Comparison of ENCODE assay signal across 11 cellular contexts in genomic region chr18:79624356-79624961, GRCh38. TPM values are rescaled to one million over a fixed set of nuclear protein-coding genes. Genes with fewer than 3 reads are reported as not detected.
DNase-seq lines count a peak whose midpoint lies in the region; ATAC-seq and TF ChIP-seq lines count a peak whose summit lies in the region.
"Had no signal": no experiment of that assay in that cellular context is flagged by ENCODE, and none has a peak within 500 bp of the region (broad histone marks: within the 10 kb centered on the region; RNA-seq: fewer than 3 reads in every experiment).

No MANE protein-coding gene starts in this region.

- TF ChIP-seq CTCF in foreskin keratinocyte (conservative IDR thresholded peaks at IDR 0.05): no peak

- H3K4me1 Mint-ChIP-seq in IgD-negative memory B cell: peaks cover 31 to 42% (median 32%) of the 10 kb centered on the region in 3 donors
- peaks cover 35% of the 10 kb centered on the region for H3K4me1 Mint-ChIP-seq in memory B cell
- H3K4me1 Mint-ChIP-seq in activated T-helper 2 cell treated with anti-CD3 and anti-CD28 coated beads, Interferon-gamma antibody, Interleukin-2, Interleukin-4, amounts not matched to agents 10 μg/mL and 5 μg/mL and 100 μg/mL, durations not matched to agents 14 hours and 24 hours and 36 hours (ENCODE audit: low read depth): peaks cover 4% of the 10 kb centered on the region

- H3K27ac Mint-ChIP-seq in IgD-negative memory B cell (peak overlapping the region; percentile 53 to 78 (median 76)), memory B cell (peak overlapping the region; percentile 83)
- no peak overlapping the region for H3K27ac Mint-ChIP-seq in activated T-helper 2 cell treated with anti-CD3 and anti-CD28 coated beads, Interferon-gamma antibody, Interleukin-2, Interleukin-4, amounts not matched to agents 10 μg/mL and 5 μg/mL and 100 μg/mL, durations not matched to agents 14 hours and 24 hours and 36 hours
- H3K27ac Mint-ChIP-seq: T-helper 1 cell treated with Interleukin-12 subunit alpha and Interleukin-12 subunit beta and Interleukin-4 antibody, amounts not matched to agents 30 μg/mL and 1 μg/mL, for 36 hours had no signal

- ATAC-seq in GM18517 (IDR thresholded peaks at IDR 0.05; ENCODE audit: unreplicated experiment) (peak; percentile 30), GM21515 (IDR thresholded peaks at IDR 0.05; ENCODE audit: unreplicated experiment) (peak; percentile 34), memory B cell (ENCODE audit: low read depth) (peak; percentile 10), foreskin keratinocyte (no peak)

- peaks cover 3% of the 10 kb centered on the region for H3K27me3 ChIP-seq in foreskin keratinocyte

- peaks cover 3% of the 10 kb centered on the region for H3K4me1 ChIP-seq in foreskin keratinocyte

- peak overlapping the region; percentile 16 to 92 (median 82) for H3K4me3 Mint-ChIP-seq in IgD-negative memory B cell
- H3K4me3 Mint-ChIP-seq in memory B cell: peak overlapping the region; percentile 79
- H3K4me3 Mint-ChIP-seq in activated T-helper 2 cell treated with anti-CD3 and anti-CD28 coated beads, Interferon-gamma antibody, Interleukin-2, Interleukin-4, amounts not matched to agents 10 μg/mL and 5 μg/mL and 100 μg/mL, durations not matched to agents 14 hours and 24 hours and 36 hours (ENCODE audit: low read depth): no peak overlapping the region
- H3K4me3 Mint-ChIP-seq: T-helper 1 cell treated with Interleukin-12 subunit alpha and Interleukin-12 subunit beta and Interleukin-4 antibody, amounts not matched to agents 30 μg/mL and 1 μg/mL, for 36 hours had no signal

- no peaks in the 10 kb centered on the region for H3K9me3 Mint-ChIP-seq in IgD-negative memory B cell
- no peaks in the 10 kb centered on the region for H3K9me3 Mint-ChIP-seq in memory B cell
- H3K9me3 Mint-ChIP-seq in activated T-helper 2 cell treated with anti-CD3 and anti-CD28 coated beads, Interferon-gamma antibody, Interleukin-2, Interleukin-4, amounts not matched to agents 10 μg/mL and 5 μg/mL and 100 μg/mL, durations not matched to agents 14 hours and 24 hours and 36 hours: no peaks in the 10 kb centered on the region
- H3K9me3 Mint-ChIP-seq: T-helper 1 cell treated with Interleukin-12 subunit alpha and Interleukin-12 subunit beta and Interleukin-4 antibody, amounts not matched to agents 30 μg/mL and 1 μg/mL, for 36 hours had no signal

- intact Hi-C loops in activated T-helper 2 cell treated with anti-CD3 and anti-CD28 coated beads, Interferon-gamma antibody, Interleukin-2, Interleukin-4, amounts not matched to agents 10 μg/mL and 5 μg/mL and 100 μg/mL, durations not matched to agents 14 hours and 24 hours and 36 hours (cut with micrococcal nuclease): no loop called here

- H3K27me3 Mint-ChIP-seq in IgD-negative memory B cell (no peaks in the 10 kb centered on the region), memory B cell (no peaks in the 10 kb centered on the region)
- peaks cover 5% of the 10 kb centered on the region for H3K27me3 Mint-ChIP-seq in activated T-helper 2 cell treated with anti-CD3 and anti-CD28 coated beads, Interferon-gamma antibody, Interleukin-2, Interleukin-4, amounts not matched to agents 10 μg/mL and 5 μg/mL and 100 μg/mL, durations not matched to agents 14 hours and 24 hours and 36 hours (ENCODE audit: low read depth)

- DNase-seq in memory B cell (ENCODE audit: low spot score in 2 of 2): no peak
- DNase-seq in activated T-helper 2 cell treated with anti-CD3 and anti-CD28 coated beads, Interferon-gamma antibody, Interleukin-2, Interleukin-4, amounts not matched to agents 10 μg/mL and 5 μg/mL and 100 μg/mL, durations not matched to agents 14 hours and 24 hours and 36 hours (ENCODE audit: low spot score): no peak
- DNase-seq in foreskin keratinocyte: no peak
- no peak for DNase-seq in middle frontal gyrus (ENCODE audit: extremely low spot score, low spot score)
- DNase-seq in cerebellar nuclear complex (lab: John Stamatoyannopoulos, UW): no peak
- DNase-seq: COR-L47, NCI-H510A treated with DMSO at 0.1 percent for 48 hours had no signal

- no peak overlapping the region for H3K27ac ChIP-seq in foreskin keratinocyte

- H3K36me3 Mint-ChIP-seq in IgD-negative memory B cell (peaks cover 2% of the 10 kb centered on the region), memory B cell (no peaks in the 10 kb centered on the region)
- no peaks in the 10 kb centered on the region for H3K36me3 Mint-ChIP-seq in activated T-helper 2 cell treated with anti-CD3 and anti-CD28 coated beads, Interferon-gamma antibody, Interleukin-2, Interleukin-4, amounts not matched to agents 10 μg/mL and 5 μg/mL and 100 μg/mL, durations not matched to agents 14 hours and 24 hours and 36 hours (ENCODE audit: low read depth)

RNA-seq across cellular contexts. Expression of gene CTDP1, which starts 55.1 kb away (rescaled TPM):
- 12.1 TPM for polyA plus RNA-seq in IgD-negative memory B cell
- total RNA-seq in activated T-helper 2 cell treated with anti-CD3 and anti-CD28 coated beads, Interferon-gamma antibody, Interleukin-2, Interleukin-4, amounts not matched to agents 10 μg/mL and 5 μg/mL and 100 μg/mL, durations not matched to agents 14 hours and 24 hours and 36 hours: 42.0 and 43.3 TPM in 2 replicates
- 15.0 and 15.2 TPM in 2 replicates for total RNA-seq in foreskin keratinocyte
- polyA plus RNA-seq in foreskin keratinocyte: 12.1 and 13.5 TPM in 2 replicates
